ENCODE assay signal across 1 cellular context in genomic region chr1:26993237-26994019, GRCh38.
TF ChIP-seq lines count a peak whose summit lies in the region.

Gene TRNP1 (plus strand): TSS chr1:26993692. CDS start chr1:26993787, 95 bp downstream.

TF ChIP-seq in HepG2, 621 proteins besides CTCF, POLR2A, EP300 and RAD21 (continued from another document and continues in another):
- 0 out of 2 replicates have a peak, but pooled peaks have one; percentile 51 for TF ChIP-seq ZXDC (CRISPR knock-in tag; IDR thresholded peaks at IDR 0.05)
- peak; percentile 77 for TF ChIP-seq SP5 (CRISPR knock-in tag; IDR thresholded peaks at IDR 0.05; ENCODE audit: borderline replicate concordance, low read depth)
- no peak for TF ChIP-seq NRL (CRISPR knock-in tag; IDR thresholded peaks at IDR 0.05; ENCODE audit: borderline replicate concordance)
- no peak for TF ChIP-seq GRHL1 (CRISPR knock-in tag; conservative IDR thresholded peaks at IDR 0.05)
- peak; percentile 56 for TF ChIP-seq PHF8 (CRISPR knock-in tag; IDR thresholded peaks at IDR 0.05)
- TF ChIP-seq RNF2 (conservative IDR thresholded peaks at IDR 0.05; ENCODE audit: low read depth) = no peak
- peak; percentile 94 for TF ChIP-seq MED13 (CRISPR knock-in tag; IDR thresholded peaks at IDR 0.05)
- TF ChIP-seq FOSL1 (CRISPR knock-in tag; IDR thresholded peaks at IDR 0.05; ENCODE audit: borderline replicate concordance) = peak; percentile 49; the same call in 1 of the 2 replicates
- peak; percentile 88 for TF ChIP-seq ZNF275 (CRISPR knock-in tag; IDR thresholded peaks at IDR 0.05; ENCODE audit: borderline replicate concordance)
- TF ChIP-seq NFIC (IDR thresholded peaks at IDR 0.05; ENCODE audit: low read length) = peak; percentile 26; the same call in 1 of the 2 replicates
- peak; percentile 76 for TF ChIP-seq TFDP2 (CRISPR knock-in tag; IDR thresholded peaks at IDR 0.05)
- TF ChIP-seq TBX2 (CRISPR knock-in tag; IDR thresholded peaks at IDR 0.05; ENCODE audit: borderline replicate concordance) = peak; percentile 89; the same call in 1 of the 2 replicates
- TF ChIP-seq MED1 (CRISPR knock-in tag; IDR thresholded peaks at IDR 0.05) = peak; percentile 94
- TF ChIP-seq ARNTL (CRISPR knock-in tag; IDR thresholded peaks at IDR 0.05) = peak; percentile 82
- TF ChIP-seq MYC (CRISPR knock-in tag; IDR thresholded peaks at IDR 0.05; ENCODE audit: borderline replicate concordance) = peak; percentile 86
- TF ChIP-seq ZFP36L1 (CRISPR knock-in tag; IDR thresholded peaks at IDR 0.05) = no peak
- peak; percentile 82 for TF ChIP-seq MIXL1 (CRISPR knock-in tag; IDR thresholded peaks at IDR 0.05)
- peak; percentile 72 for TF ChIP-seq HNRNPL (IDR thresholded peaks at IDR 0.05; ENCODE audit: low read depth, low read length)
- peak; percentile 76; the same call in 1 of the 2 replicates for TF ChIP-seq TP53 (CRISPR knock-in tag; conservative IDR thresholded peaks at IDR 0.05)
- peak; percentile 84 for TF ChIP-seq ZNF205 (CRISPR knock-in tag; IDR thresholded peaks at IDR 0.05)
- TF ChIP-seq ZMYM3 (CRISPR knock-in tag; IDR thresholded peaks at IDR 0.05) = no peak
- TF ChIP-seq TCF7L2 (IDR thresholded peaks at IDR 0.05; ENCODE audit: low read depth, low read length) = no peak
- TF ChIP-seq SATB2 (CRISPR knock-in tag; IDR thresholded peaks at IDR 0.05) = peak; percentile 77; the same call in 1 of the 2 replicates
- TF ChIP-seq ELK4 (CRISPR knock-in tag; IDR thresholded peaks at IDR 0.05; ENCODE audit: borderline replicate concordance) = no peak
- peak; percentile 94 for TF ChIP-seq CBX1 (IDR thresholded peaks at IDR 0.05; ENCODE audit: low read depth)
- no peak for TF ChIP-seq SUZ12 (IDR thresholded peaks at IDR 0.05; ENCODE audit: low read depth, low read length)
- 0 out of 2 replicates have a peak, but pooled peaks have one; percentile 70 for TF ChIP-seq GTF2F1 (IDR thresholded peaks at IDR 0.05; ENCODE audit: low read length)
- peak; percentile 99 for TF ChIP-seq HNRNPH1 (optimal IDR thresholded peaks at IDR 0.05; ENCODE audit: low read depth, low read length)
- peak; percentile 13; the same call in 1 of the 2 replicates for TF ChIP-seq ZNF704 (CRISPR knock-in tag; IDR thresholded peaks at IDR 0.05; ENCODE audit: borderline replicate concordance)
- peak; percentile 54 for TF ChIP-seq AKAP8 (CRISPR knock-in tag; IDR thresholded peaks at IDR 0.05)
- TF ChIP-seq BCL3 (CRISPR knock-in tag; IDR thresholded peaks at IDR 0.05) = peak; percentile 58; the same call in 1 of the 2 replicates
- TF ChIP-seq ZNF879 (CRISPR knock-in tag; IDR thresholded peaks at IDR 0.05) = peak; percentile 49; the same call in 1 of the 2 replicates
- 0 out of 2 replicates have a peak, but pooled peaks have one; percentile 44 for TF ChIP-seq FLYWCH1 (CRISPR knock-in tag; IDR thresholded peaks at IDR 0.05)
- peak; percentile 94 for TF ChIP-seq POLR2AphosphoS5 (IDR thresholded peaks at IDR 0.05; ENCODE audit: low read depth, low read length)
- peak; percentile 74 for TF ChIP-seq TEAD3 (CRISPR knock-in tag; optimal IDR thresholded peaks at IDR 0.05; ENCODE audit: borderline replicate concordance)
- peak; percentile 69; the same call in 1 of the 2 replicates for TF ChIP-seq ZNF253 (CRISPR knock-in tag; IDR thresholded peaks at IDR 0.05; ENCODE audit: borderline replicate concordance)
- no peak for TF ChIP-seq ZNF512 (CRISPR knock-in tag; IDR thresholded peaks at IDR 0.05)
- 0 out of 2 replicates have a peak, but pooled peaks have one; percentile 68 for TF ChIP-seq SMAD3 (CRISPR knock-in tag; IDR thresholded peaks at IDR 0.05)
- 0 out of 2 replicates have a peak, but pooled peaks have one; percentile 55 for TF ChIP-seq STAT6 (CRISPR knock-in tag; IDR thresholded peaks at IDR 0.05; ENCODE audit: borderline replicate concordance)
- TF ChIP-seq GFI1 (CRISPR knock-in tag; IDR thresholded peaks at IDR 0.05; ENCODE audit: borderline replicate concordance) = peak; percentile 86
- TF ChIP-seq SIX4 (CRISPR knock-in tag; IDR thresholded peaks at IDR 0.05) = peak; percentile 72; the same call in 1 of the 2 replicates
- TF ChIP-seq KDM5B (CRISPR knock-in tag; IDR thresholded peaks at IDR 0.05; ENCODE audit: borderline replicate concordance) = peak; percentile 78
- no peak; the same call in 1 of the 2 replicates for TF ChIP-seq ADNP (CRISPR knock-in tag; IDR thresholded peaks at IDR 0.05)
- TF ChIP-seq ZNF431 (CRISPR knock-in tag; IDR thresholded peaks at IDR 0.05; ENCODE audit: borderline replicate concordance, low read depth) = peak; percentile 91; the same call in 1 of the 2 replicates
- peak; percentile 90 for TF ChIP-seq RBFOX2 (IDR thresholded peaks at IDR 0.05; ENCODE audit: low read depth, low read length)
- TF ChIP-seq RBM39 (IDR thresholded peaks at IDR 0.05; ENCODE audit: low read depth, low read length, poor library complexity, severe bottlenecking) = peak; percentile 77
- TF ChIP-seq ZNF235 (CRISPR knock-in tag; IDR thresholded peaks at IDR 0.05; ENCODE audit: borderline replicate concordance) = peak; percentile 51; the same call in 1 of the 2 replicates
- TF ChIP-seq ZNF563 (CRISPR knock-in tag; IDR thresholded peaks at IDR 0.05) = no peak; the same call in 1 of the 2 replicates
- TF ChIP-seq HNRNPLL (IDR thresholded peaks at IDR 0.05; ENCODE audit: low read depth, low read length, poor library complexity, severe bottlenecking) = peak; percentile 20
- no peak for TF ChIP-seq ZFYVE20 (CRISPR knock-in tag; IDR thresholded peaks at IDR 0.05; ENCODE audit: borderline replicate concordance, low read depth)
- peak; percentile 86 for TF ChIP-seq ATF3 (CRISPR knock-in tag; IDR thresholded peaks at IDR 0.05)
- no peak for TF ChIP-seq SCMH1 (CRISPR knock-in tag; IDR thresholded peaks at IDR 0.05; ENCODE audit: borderline replicate concordance)
- 0 out of 2 replicates have a peak, but pooled peaks have one; percentile 50 for TF ChIP-seq REXO4 (CRISPR knock-in tag; IDR thresholded peaks at IDR 0.05; ENCODE audit: borderline replicate concordance)
